In genomic region chr1:41353744-41354143, GRCh38 we compare ENCODE assay signal across 11 cellular contexts. TPM values are rescaled to one million over a fixed set of nuclear protein-coding genes. Genes with fewer than 3 reads are reported as not detected.
DNase-seq lines count a peak whose midpoint lies in the region; ATAC-seq and TF ChIP-seq lines count a peak whose summit lies in the region.
"Had no signal": no experiment of that assay in that cellular context is flagged by ENCODE, and none has a peak within 500 bp of the region (broad histone marks: within the 10 kb centered on the region; RNA-seq: fewer than 3 reads in every experiment).

No MANE protein-coding gene starts in this region.

- peak; percentile 46 for ATAC-seq in HG03175 (IDR thresholded peaks at IDR 0.05; ENCODE audit: unreplicated experiment)
- ATAC-seq in stimulated activated memory B cell treated with anti-CD40 and anti-IgM and Interleukin-4, amounts not matched to agents 10 μg/mL and 1 μg/mL and 100 μg/mL, for 72 hours = peak; percentile 37
- ATAC-seq: activated naive CD4-positive, alpha-beta T cell treated with anti-CD3 and anti-CD28 coated beads, Interleukin-2, amount 50 U/mL, for 72 hours had no signal

- H3K9me2 ChIP-seq in hepatocyte (replicated peaks; ENCODE audit: insufficient read depth) = no peaks in the 10 kb centered on the region

- H3K4me3 ChIP-seq in adipocyte (ENCODE audit: low read length) (no peak overlapping the region), hepatocyte (no peak overlapping the region)

- H3K9ac ChIP-seq in adipocyte (ENCODE audit: low read length) = no peak overlapping the region

- no peaks in the 10 kb centered on the region for H4K20me1 ChIP-seq in hepatocyte (ENCODE audit: insufficient read depth, poor library complexity, severe bottlenecking)

- H3K4me2 ChIP-seq in hepatocyte = no peak overlapping the region

- no peaks in the 10 kb centered on the region for H3K36me3 Mint-ChIP-seq in stimulated activated memory B cell treated with anti-CD40 and anti-IgM and Interleukin-4, amounts not matched to agents 10 μg/mL and 1 μg/mL and 100 μg/mL, for 72 hours
- H3K36me3 Mint-ChIP-seq: activated naive CD4-positive, alpha-beta T cell treated with anti-CD3 and anti-CD28 coated beads, Interleukin-2, amount 50 U/mL, for 72 hours; stimulated activated naive B cell treated with anti-CD40 and anti-IgM and Interleukin-4, amounts not matched to agents 10 μg/mL and 1 μg/mL and 100 μg/mL, for 72 hours had no signal

- H3K27ac ChIP-seq in hepatocyte = no peak overlapping the region
- H3K27ac ChIP-seq: 22Rv1 had no signal

- no peaks in the 10 kb centered on the region for H3K79me2 ChIP-seq in hepatocyte

- DNase-seq in NCI-H146 (lab: John Stamatoyannopoulos, UW) = peak; percentile 26
- no peak for DNase-seq in NCI-H146 treated with DMSO at 0.1 percent for 48 hours (lab: John Stamatoyannopoulos, UW; ENCODE audit: unreplicated experiment)
- peak; percentile 43 for DNase-seq in adipocyte (ENCODE audit: low read depth)
- no peak for DNase-seq in NCI-H128 (lab: John Stamatoyannopoulos, UW; ENCODE audit: unreplicated experiment)
- DNase-seq in activated CD4-positive, alpha-beta T cell treated with anti-CD3 and anti-CD28 coated beads, Interleukin-2, amount 50 U/mL, for 4 hours = no peak
- no peak for DNase-seq in hepatocyte (ENCODE audit: low spot score)
- DNase-seq: stimulated activated naive B cell treated with anti-CD40 and anti-IgM and Interleukin-4, amounts not matched to agents 10 μg/mL and 1 μg/mL and 100 μg/mL, for 72 hours had no signal

- H3K27me3 Mint-ChIP-seq in stimulated activated memory B cell treated with anti-CD40 and anti-IgM and Interleukin-4, amounts not matched to agents 10 μg/mL and 1 μg/mL and 100 μg/mL, for 72 hours = peaks cover 67% of the 10 kb centered on the region

- H3K36me3 ChIP-seq in adipocyte (ENCODE audit: control insufficient read depth, insufficient read depth, low read length, severe bottlenecking) = no peaks in the 10 kb centered on the region
- no peaks in the 10 kb centered on the region for H3K36me3 ChIP-seq in hepatocyte (replicated peaks; ENCODE audit: insufficient read depth, low read depth)

- H3K4me1 ChIP-seq in adipocyte (ENCODE audit: control insufficient read depth, insufficient read depth, low read length) (peaks cover 1% of the 10 kb centered on the region), hepatocyte (ENCODE audit: insufficient read depth) (peaks cover 18% of the 10 kb centered on the region)

- 71% methylated on average over 9 of the region's 9 CpGs for WGBS in hepatocyte (ENCODE audit: low lambda C conversion rate, missing lambda C conversion rate)

- no peak overlapping the region for H3K27ac Mint-ChIP-seq in stimulated activated memory B cell treated with anti-CD40 and anti-IgM and Interleukin-4, amounts not matched to agents 10 μg/mL and 1 μg/mL and 100 μg/mL, for 72 hours
- H3K27ac Mint-ChIP-seq: stimulated activated naive B cell treated with anti-CD40 and anti-IgM and Interleukin-4, amounts not matched to agents 10 μg/mL and 1 μg/mL and 100 μg/mL, for 72 hours had no signal

- H3K9me3 ChIP-seq in adipocyte (ENCODE audit: control insufficient read depth, low read length) (no peaks in the 10 kb centered on the region), hepatocyte (ENCODE audit: low read depth) (no peaks in the 10 kb centered on the region)

- no peaks in the 10 kb centered on the region for H3K9me3 Mint-ChIP-seq in stimulated activated memory B cell treated with anti-CD40 and anti-IgM and Interleukin-4, amounts not matched to agents 10 μg/mL and 1 μg/mL and 100 μg/mL, for 72 hours
- H3K9me3 Mint-ChIP-seq: activated naive CD4-positive, alpha-beta T cell treated with anti-CD3 and anti-CD28 coated beads, Interleukin-2, amount 50 U/mL, for 72 hours had no signal

- no peak overlapping the region for H2AFZ ChIP-seq in hepatocyte

- no peak for TF ChIP-seq CTCF in hepatocyte (IDR thresholded peaks at IDR 0.05; ENCODE audit: poor library complexity)

- peaks cover 5% of the 10 kb centered on the region for H3K4me1 Mint-ChIP-seq in stimulated activated memory B cell treated with anti-CD40 and anti-IgM and Interleukin-4, amounts not matched to agents 10 μg/mL and 1 μg/mL and 100 μg/mL, for 72 hours

- H3K4me3 Mint-ChIP-seq in stimulated activated memory B cell treated with anti-CD40 and anti-IgM and Interleukin-4, amounts not matched to agents 10 μg/mL and 1 μg/mL and 100 μg/mL, for 72 hours = no peak overlapping the region
- H3K4me3 Mint-ChIP-seq: stimulated activated naive B cell treated with anti-CD40 and anti-IgM and Interleukin-4, amounts not matched to agents 10 μg/mL and 1 μg/mL and 100 μg/mL, for 72 hours had no signal

- no peaks in the 10 kb centered on the region for H3K27me3 ChIP-seq in adipocyte (replicated peaks; ENCODE audit: control insufficient read depth, insufficient read depth, low read length)
- H3K27me3 ChIP-seq in hepatocyte = no peaks in the 10 kb centered on the region

RNA-seq across cellular contexts. Expression of gene FOXO6, which starts 7.5 kb away (rescaled TPM):
- total RNA-seq in hepatocyte = 0.80 and 1.4 TPM in 2 replicates
- 4.2 and 5.0 TPM in 2 replicates for polyA plus RNA-seq in hepatocyte

Comparison
In these comparisons a context has a peak if more than half of its experiments do, and no peak if none do; other contexts are left out.
1. DNase-seq: peak in NCI-H146 (single experiment) and adipocyte (single experiment); none in NCI-H146 treated with DMSO at 0.1 percent for 48 hours (single experiment), NCI-H128 (single experiment), activated CD4-positive, alpha-beta T cell treated with anti-CD3 and anti-CD28 coated beads, Interleukin-2, amount 50 U/mL, for 4 hours (0 of 2) and hepatocyte (single experiment).